ENCODE assay signal across 22 cellular contexts in genomic region chr13:25378528-25378927, GRCh38. TPM values are rescaled to one million over a fixed set of nuclear protein-coding genes. Genes with fewer than 3 reads are reported as not detected.
"Had no signal": no experiment of that assay in that cellular context is flagged by ENCODE, and none has a peak within 500 bp of the region (broad histone marks: within the 10 kb centered on the region; RNA-seq: fewer than 3 reads in every experiment).

No MANE protein-coding gene starts in this region.

- H3K4me1 ChIP-seq: esophagus muscularis mucosa, left ventricle myocardium inferior, parathyroid adenoma, testis had no signal

- DNase-seq: activated CD4-positive, alpha-beta memory T cell treated with anti-CD3 and anti-CD28 coated beads for 36 hours; activated CD4-positive, alpha-beta T cell treated with anti-CD3 and anti-CD28 coated beads for 48 hours; activated effector memory CD4-positive, alpha-beta T cell treated with Interleukin-2 at 50 U/mL for 16 hours; activated naive CD4-positive, alpha-beta T cell treated with anti-CD3 and anti-CD28 coated beads for 36 hours; activated naive CD8-positive, alpha-beta T cell treated with anti-CD3 and anti-CD28 coated beads, Interleukin-2, amount 10 ng/mL, durations not matched to agents 7 days and 5 days; activated T-cell treated with anti-CD3 and anti-CD28 coated beads, Interleukin-2, amount 50 U/mL, for 72 hours; dermis blood vessel endothelial cell; effector memory CD8-positive, alpha-beta T cell; left ventricle myocardium inferior; mammary epithelial cell; midbrain; stimulated activated CD4-positive, alpha-beta T cell treated with anti-CD3 and anti-CD28 coated beads, Interleukin-15, amount 100 ng/mL, for 24 hours; T-helper 9 cell; testis had no signal

- H3K36me3 ChIP-seq: esophagus muscularis mucosa, left ventricle myocardium inferior had no signal

- H3K9me3 ChIP-seq: esophagus muscularis mucosa, left ventricle myocardium inferior, testis had no signal

- H3K27ac ChIP-seq: esophagus muscularis mucosa, left ventricle myocardium inferior, parathyroid adenoma, testis had no signal

- H3K36me3 Mint-ChIP-seq: activated CD4-positive, alpha-beta memory T cell treated with anti-CD3 and anti-CD28 coated beads for 36 hours; activated naive CD8-positive, alpha-beta T cell treated with anti-CD3 and anti-CD28 coated beads, Interleukin-2, amount 10 ng/mL, durations not matched to agents 7 days and 5 days; natural killer cell treated with Interleukin-12 subunit alpha and Interleukin-12 subunit beta and Interleukin-15 and Interleukin-18, amount 100 ng/mL, for 72 hours; stimulated activated memory B cell treated with anti-CD40 and anti-IgM and Interleukin-4, amounts not matched to agents 10 μg/mL and 1 μg/mL and 100 μg/mL, for 72 hours; type B pancreatic cell had no signal

- H3K27me3 ChIP-seq: testis had no signal

- H3K4me3 Mint-ChIP-seq: activated CD4-positive, alpha-beta memory T cell treated with anti-CD3 and anti-CD28 coated beads for 36 hours; activated naive CD4-positive, alpha-beta T cell treated with anti-CD3 and anti-CD28 coated beads for 36 hours; activated naive CD8-positive, alpha-beta T cell treated with anti-CD3 and anti-CD28 coated beads, Interleukin-2, amount 10 ng/mL, durations not matched to agents 7 days and 5 days; activated T-cell treated with anti-CD3 and anti-CD28 coated beads, Interleukin-2, amount 50 U/mL, for 72 hours; effector memory CD8-positive, alpha-beta T cell; natural killer cell treated with Interleukin-12 subunit alpha and Interleukin-12 subunit beta and Interleukin-15 and Interleukin-18, amount 100 ng/mL, for 72 hours; stimulated activated memory B cell treated with anti-CD40 and anti-IgM and Interleukin-4, amounts not matched to agents 10 μg/mL and 1 μg/mL and 100 μg/mL, for 72 hours; type B pancreatic cell had no signal

- H3K4me1 Mint-ChIP-seq: stimulated activated memory B cell treated with anti-CD40 and anti-IgM and Interleukin-4, amounts not matched to agents 10 μg/mL and 1 μg/mL and 100 μg/mL, for 72 hours had no signal

- H3K4me3 ChIP-seq: esophagus muscularis mucosa, left ventricle myocardium inferior, smooth muscle cell, testis had no signal

- H3K9me3 Mint-ChIP-seq: activated CD4-positive, alpha-beta memory T cell treated with anti-CD3 and anti-CD28 coated beads for 36 hours; activated naive CD4-positive, alpha-beta T cell treated with anti-CD3 and anti-CD28 coated beads for 36 hours; activated naive CD8-positive, alpha-beta T cell treated with anti-CD3 and anti-CD28 coated beads, Interleukin-2, amount 10 ng/mL, durations not matched to agents 7 days and 5 days; activated T-cell treated with anti-CD3 and anti-CD28 coated beads, Interleukin-2, amount 50 U/mL, for 72 hours; effector memory CD8-positive, alpha-beta T cell; natural killer cell treated with Interleukin-12 subunit alpha and Interleukin-12 subunit beta and Interleukin-15 and Interleukin-18, amount 100 ng/mL, for 72 hours; stimulated activated memory B cell treated with anti-CD40 and anti-IgM and Interleukin-4, amounts not matched to agents 10 μg/mL and 1 μg/mL and 100 μg/mL, for 72 hours; type B pancreatic cell had no signal

- H3K27ac Mint-ChIP-seq: activated CD4-positive, alpha-beta memory T cell treated with anti-CD3 and anti-CD28 coated beads for 36 hours; activated naive CD4-positive, alpha-beta T cell treated with anti-CD3 and anti-CD28 coated beads for 36 hours; activated naive CD8-positive, alpha-beta T cell treated with anti-CD3 and anti-CD28 coated beads, Interleukin-2, amount 10 ng/mL, durations not matched to agents 7 days and 5 days; activated T-cell treated with anti-CD3 and anti-CD28 coated beads, Interleukin-2, amount 50 U/mL, for 72 hours; effector memory CD8-positive, alpha-beta T cell; natural killer cell treated with Interleukin-12 subunit alpha and Interleukin-12 subunit beta and Interleukin-15 and Interleukin-18, amount 100 ng/mL, for 72 hours; stimulated activated memory B cell treated with anti-CD40 and anti-IgM and Interleukin-4, amounts not matched to agents 10 μg/mL and 1 μg/mL and 100 μg/mL, for 72 hours; type B pancreatic cell had no signal

- ATAC-seq: activated T-cell treated with anti-CD3 and anti-CD28 coated beads, Interleukin-2, amount 50 U/mL, for 72 hours; effector memory CD8-positive, alpha-beta T cell; natural killer cell treated with Interleukin-12 subunit alpha and Interleukin-12 subunit beta and Interleukin-15 and Interleukin-18, amount 100 ng/mL, for 72 hours; sciatic nerve; stimulated activated memory B cell treated with anti-CD40 and anti-IgM and Interleukin-4, amounts not matched to agents 10 μg/mL and 1 μg/mL and 100 μg/mL, for 72 hours had no signal

RNA-seq across cellular contexts. Expression of gene ATP8A2, which starts 6.8 kb away (rescaled TPM):
- total RNA-seq: bronchial epithelial cell had no signal
